21 cellular contexts compared by ENCODE assay signal in the genomic region with DNA sequence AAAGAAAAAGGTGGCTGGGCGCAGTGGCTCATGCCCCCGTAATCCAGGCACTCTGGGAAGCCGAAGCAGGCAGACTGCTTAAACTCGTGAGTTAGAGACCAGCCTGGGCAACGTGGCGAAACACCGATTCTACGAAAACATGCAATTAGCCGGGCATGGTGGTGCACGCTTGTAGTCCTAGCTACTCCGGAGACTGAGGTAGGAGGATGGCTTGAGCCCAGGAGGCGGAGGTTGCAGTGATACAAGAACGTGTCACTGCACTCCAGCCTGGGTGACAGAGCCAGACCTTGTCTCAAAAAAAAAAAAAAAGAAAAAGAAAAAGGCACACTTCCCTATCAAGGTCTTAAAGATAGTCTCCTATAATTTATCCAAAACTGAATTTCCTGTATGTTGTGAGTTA. TPM values are rescaled to one million over a fixed set of nuclear protein-coding genes. Genes with fewer than 3 reads are reported as not detected.
DNase-seq lines count a peak whose midpoint lies in the region; ATAC-seq, FAIRE-seq and TF ChIP-seq lines count a peak whose summit lies in the region.
"Had no signal": no experiment of that assay in that cellular context is flagged by ENCODE, and none has a peak within 500 bp of the region (broad histone marks: within the 10 kb centered on the region; RNA-seq: fewer than 3 reads in every experiment).

No MANE protein-coding gene starts in this region.

- H3K79me2 ChIP-seq in neural progenitor cell (ENCODE audit: low read depth) = no peaks in the 10 kb centered on the region

- no peaks in the 10 kb centered on the region for H3F3A ChIP-seq in neural progenitor cell (ENCODE audit: low read depth)

- DNase-seq in kidney (peak; percentile 28), neural progenitor cell (ENCODE audit: low spot score) (no peak), sigmoid colon (peak; percentile 52), NAMALWA (ENCODE audit: low spot score) (no peak)
- DNase-seq: ACHN; BE2C; Caco-2; CD4-positive, alpha-beta T cell; GDM1; GOT3; H7; HFFc6 had no signal

- H3K27me3 Mint-ChIP-seq in neural progenitor cell (ENCODE audit: insufficient read depth, low read depth) = peaks cover 3% of the 10 kb centered on the region
- H3K27me3 Mint-ChIP-seq: CD4-positive, alpha-beta T cell had no signal

- TF ChIP-seq POLR2A in sigmoid colon (IDR thresholded peaks at IDR 0.05) = no peak

- H3K4me1 Mint-ChIP-seq in neural progenitor cell = peaks cover 21% of the 10 kb centered on the region

- H3K4me1 ChIP-seq in kidney (ENCODE audit: control insufficient read depth in 1 of 2, insufficient read depth in 1 of 2, low read depth in 1 of 2, low read length in 2 of 2) = peaks cover 0 to 4% of the 10 kb centered on the region in 2 donors
- H3K4me1 ChIP-seq in neural progenitor cell = no peaks in the 10 kb centered on the region
- peaks cover 0 to 7% (median 2%) of the 10 kb centered on the region in 4 donors for H3K4me1 ChIP-seq in sigmoid colon
- H3K4me1 ChIP-seq: BE2C, Caco-2 had no signal

- no peak overlapping the region for H2AFZ ChIP-seq in neural progenitor cell (replicated peaks)

- intact Hi-C loops in kidney (cut with DNase I) (no loop called here), sigmoid colon (cut with DNase I) (no loop called here)

- TF ChIP-seq EP300 in sigmoid colon (IDR thresholded peaks at IDR 0.05) = no peak

- no peak overlapping the region for H3K4me2 ChIP-seq in neural progenitor cell

- no peaks in the 10 kb centered on the region for H3K27me3 ChIP-seq in neural progenitor cell
- no peaks in the 10 kb centered on the region for H3K27me3 ChIP-seq in sigmoid colon
- H3K27me3 ChIP-seq: BE2C had no signal

- FAIRE-seq in kidney (lab: Jason Lieb, UNC) = no peak
- FAIRE-seq: A204.1, D721Med, GM12892 had no signal

- 86 to 97% methylated on average over 13 of the region's 13 CpGs for WGBS in sigmoid colon, 2 donors

- TF ChIP-seq CTCF in kidney (IDR thresholded peaks at IDR 0.05; ENCODE audit: borderline replicate concordance, extremely low read depth, insufficient read depth) = no peak
- no peak for TF ChIP-seq CTCF in neural progenitor cell (IDR thresholded peaks at IDR 0.05)
- TF ChIP-seq CTCF in sigmoid colon (IDR thresholded peaks at IDR 0.05) = no peak

- peak overlapping the region; percentile 2 for H3K27ac Mint-ChIP-seq in neural progenitor cell
- H3K27ac Mint-ChIP-seq: CD4-positive, alpha-beta T cell; HFFc6 had no signal

- H3K36me3 ChIP-seq in kidney (ENCODE audit: control insufficient read depth in 1 of 2, insufficient read depth in 2 of 2, low read length in 2 of 2) (peaks cover 0 to 6% of the 10 kb centered on the region in 2 donors), neural progenitor cell (no peaks in the 10 kb centered on the region), sigmoid colon (peaks cover 0 to 29% (median 2%) of the 10 kb centered on the region in 4 donors)

- H3K27ac ChIP-seq in kidney (ENCODE audit: low read depth in 2 of 2, low read length in 2 of 2) (no peak overlapping the region), neural progenitor cell (no peak overlapping the region), sigmoid colon (no peak overlapping the region)
- H3K27ac ChIP-seq: C4-2B, HL-60 had no signal

- H3K4me3 ChIP-seq in kidney (ENCODE audit: low read length in 2 of 2) (no peak overlapping the region), neural progenitor cell (no peak overlapping the region), sigmoid colon (no peak overlapping the region)

- peaks cover 4% of the 10 kb centered on the region for H4K20me1 ChIP-seq in neural progenitor cell (ENCODE audit: low read depth)

- H3K9ac ChIP-seq in kidney (ENCODE audit: low read length in 2 of 2) (no peak overlapping the region), neural progenitor cell (no peak overlapping the region)

- ATAC-seq in HG03469 (IDR thresholded peaks at IDR 0.05; ENCODE audit: unreplicated experiment) (no peak), HG03097 (IDR thresholded peaks at IDR 0.05; ENCODE audit: low FRiP score, unreplicated experiment) (no peak)
- ATAC-seq: HCT116 had no signal

- H3K36me3 Mint-ChIP-seq in neural progenitor cell = peaks cover 16% of the 10 kb centered on the region

- peaks cover 3% of the 10 kb centered on the region for H3K9me3 Mint-ChIP-seq in neural progenitor cell
- H3K9me3 Mint-ChIP-seq: CD4-positive, alpha-beta T cell; HFFc6 had no signal

- H3K4me3 Mint-ChIP-seq in neural progenitor cell = no peak overlapping the region
- H3K4me3 Mint-ChIP-seq: CD4-positive, alpha-beta T cell; HFFc6 had no signal

- H3K9me3 ChIP-seq in kidney (ENCODE audit: control insufficient read depth in 1 of 2, low read length in 2 of 2) (no peaks in the 10 kb centered on the region), neural progenitor cell (ENCODE audit: low read depth) (no peaks in the 10 kb centered on the region), sigmoid colon (no peaks in the 10 kb centered on the region)
- H3K9me3 ChIP-seq: BE2C, Caco-2 had no signal

RNA-seq across cellular contexts. Expression of a gene that starts 39.4 kb away (rescaled TPM):
- 67.7 TPM for total RNA-seq in kidney
- polyA plus RNA-seq in kidney (ENCODE audit: insufficient read depth, low read depth, low replicate concordance) = 37.5 TPM
- total RNA-seq in neural progenitor cell (ENCODE audit: low replicate concordance) = 20.6 and 50.9 TPM in 2 replicates
- 10 to 100 TPM; 25.5 to 36.8 (median 32.7) TPM for total RNA-seq in sigmoid colon
- polyA plus RNA-seq in sigmoid colon = 10 to 100 TPM in 2 of 3 donors, 1 to 10 TPM in 1; 7.2 to 68.7 (median 11.8) TPM

RNA-seq across cellular contexts. Expression of a gene that starts 48.3 kb away (rescaled TPM):
- not detected for total RNA-seq in kidney
- not detected for polyA plus RNA-seq in kidney (ENCODE audit: insufficient read depth, low read depth, low replicate concordance)
- not detected in 2 replicates for total RNA-seq in neural progenitor cell (ENCODE audit: low replicate concordance)
- not detected for total RNA-seq in sigmoid colon
- polyA plus RNA-seq in sigmoid colon = under 1 TPM in 1 of 3 donors, not detected in 2; 0.12 TPM
- total RNA-seq: Caco-2, H7, HFFc6, HT1080 had no signal

Comparison
In these comparisons a context has a peak if more than half of its experiments do, and no peak if none do; other contexts are left out.
1. DNase-seq: peak in kidney (single experiment) and sigmoid colon (single experiment); none in neural progenitor cell (single experiment) and NAMALWA (single experiment).